ENCODE assay signal across 8 cellular contexts in the genomic region with DNA sequence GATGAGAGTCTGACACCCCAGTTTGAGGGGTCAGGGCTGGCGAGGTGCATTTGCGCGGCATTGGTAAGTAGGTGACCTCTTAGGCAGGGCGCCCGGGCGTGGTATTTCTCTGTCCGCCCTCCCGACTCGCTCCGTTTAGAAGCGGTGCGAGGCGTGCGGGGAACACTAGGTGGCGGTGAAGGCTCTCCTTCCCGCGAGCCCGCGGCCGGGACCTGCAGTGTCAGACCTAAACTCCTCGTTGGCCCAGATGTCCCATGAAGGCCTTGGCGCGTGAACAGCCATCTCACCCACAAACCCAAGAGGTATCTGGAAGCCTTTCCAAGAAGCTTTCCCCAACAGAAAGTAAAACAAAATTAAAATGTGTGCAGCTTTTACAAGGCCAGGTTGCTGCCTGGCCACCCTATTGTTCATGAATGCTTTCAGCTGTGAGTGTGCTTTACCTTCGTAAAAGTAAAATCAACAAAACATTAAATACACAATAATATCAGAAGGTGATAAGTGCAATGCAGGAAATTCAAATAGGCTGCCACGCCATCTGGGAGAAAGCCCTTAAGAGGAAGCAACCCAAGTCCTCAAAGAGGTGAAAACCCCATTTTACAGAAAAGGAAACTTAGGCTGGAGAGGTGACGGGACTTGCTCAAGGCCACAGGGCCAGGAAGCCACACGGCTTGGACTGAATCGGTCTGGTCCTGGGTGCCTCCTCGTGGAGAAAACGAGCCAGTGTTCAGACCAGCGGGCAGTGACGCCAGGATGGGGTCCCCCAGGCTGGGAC.
DNase-seq lines count a peak whose midpoint lies in the region; ATAC-seq and TF ChIP-seq lines count a peak whose summit lies in the region.

No MANE protein-coding gene starts in this region.

- H3K4me1 ChIP-seq in IMR-90 (ENCODE audit: control insufficient read depth, insufficient read depth, low read length) (peaks cover 9% of the 10 kb centered on the region), Peyer's patch (peaks cover 0 to 18% (median 4%) of the 10 kb centered on the region in 4 donors), fibroblast of lung (ENCODE audit: control insufficient read depth, extremely low read depth, insufficient read depth, low read length) (peaks cover 5% of the 10 kb centered on the region), neural progenitor cell (no peaks in the 10 kb centered on the region)

- CTCF ChIA-PET in Calu3 (lab: Charles Lee) (interaction anchor here (0.7 to 1.1 kb wide), 2 partner anchors 133 to 139 kb away, joined by 3 to 5 read pairs; no protein-coding TSS in a partner anchor), IMR-90 (lab: Yijun Ruan, JAX) (interaction anchor here (0.5 to 1.6 kb wide), 4 partner anchors 28 to 675 kb away, joined by 3 to 5 read pairs (median 4); no protein-coding TSS in a partner anchor)

- no peak overlapping the region for H3K27ac ChIP-seq in IMR-90 (ENCODE audit: insufficient read depth, low read length)
- no peak overlapping the region for H3K27ac ChIP-seq in Peyer's patch
- H3K27ac ChIP-seq in fibroblast of lung (ENCODE audit: insufficient read depth, low read length) = no peak overlapping the region
- no peak overlapping the region for H3K27ac ChIP-seq in neural progenitor cell

- peak overlapping the region; percentile 84 for H3K4me2 ChIP-seq in IMR-90 (ENCODE audit: low read depth, low read length)
- peak overlapping the region; percentile 87 for H3K4me2 ChIP-seq in fibroblast of lung (ENCODE audit: extremely low read depth, insufficient read depth, low read length)
- peak overlapping the region; percentile 53 for H3K4me2 ChIP-seq in neural progenitor cell

- DNase-seq in Calu3 = peak; percentile 88
- DNase-seq in IMR-90 = peak; percentile 62
- peak; percentile 65 to 88 (median 88) for DNase-seq in Peyer's patch
- DNase-seq in activated T-cell treated with anti-CD3 and anti-CD28 coated beads, Interleukin-2, amount 50 U/mL, for 72 hours = peak; percentile 80 to 81
- peak; percentile 58 to 71 for DNase-seq in fibroblast of lung (ENCODE audit: low read depth in 2 of 2)
- DNase-seq in neural progenitor cell (ENCODE audit: low spot score) = peak; percentile 92
- DNase-seq in stimulated activated naive CD8-positive, alpha-beta T cell treated with anti-CD3 and anti-CD28 coated beads, Interleukin-15, Interleukin-2, amounts not matched to agents 100 U/mL and 50 U/mL, for 24 hours = peak; percentile 84

- no peak overlapping the region for H2BK5ac ChIP-seq in IMR-90 (ENCODE audit: low read depth, low read length, poor library complexity, severe bottlenecking)

- peaks cover 11% of the 10 kb centered on the region for H3K9me1 ChIP-seq in IMR-90 (ENCODE audit: insufficient read depth, low read length)

- no peaks in the 10 kb centered on the region for H3F3A ChIP-seq in neural progenitor cell (ENCODE audit: low read depth)

- H2BK120ac ChIP-seq in IMR-90 (ENCODE audit: low read depth, low read length) = peak overlapping the region; percentile 54; the same call in 1 of the 2 replicates

- ATAC-seq in GM21423 (IDR thresholded peaks at IDR 0.05; ENCODE audit: unreplicated experiment) (peak; percentile 79), IMR-90 (ENCODE audit: low read depth) (peak; percentile 95)
- ATAC-seq in activated T-cell treated with anti-CD3 and anti-CD28 coated beads, Interleukin-2, amount 50 U/mL, for 72 hours (replicated peaks in 1 of 2) = peak; percentile 87 to 92
- ATAC-seq in stimulated activated naive CD8-positive, alpha-beta T cell treated with anti-CD3 and anti-CD28 coated beads, Interleukin-15, Interleukin-2, amounts not matched to agents 100 U/mL and 50 U/mL, for 24 hours = peak; percentile 87

- H3K9me3 Mint-ChIP-seq in Calu3 (ENCODE audit: low read depth, unreplicated experiment) (no peaks in the 10 kb centered on the region), neural progenitor cell (no peaks in the 10 kb centered on the region)
- no peaks in the 10 kb centered on the region for H3K9me3 Mint-ChIP-seq in activated T-cell treated with anti-CD3 and anti-CD28 coated beads, Interleukin-2, amount 50 U/mL, for 72 hours

- H3K9ac ChIP-seq in IMR-90 (ENCODE audit: low read depth, low read length) (peak overlapping the region; percentile 39; the same call in 1 of the 2 replicates), fibroblast of lung (ENCODE audit: insufficient read depth, low read length) (no peak overlapping the region), neural progenitor cell (no peak overlapping the region)

- H3K14ac ChIP-seq in IMR-90 (replicated peaks; ENCODE audit: low read depth, low read length) = no peak overlapping the region; the same call in 1 of the 2 replicates

- peak overlapping the region; percentile 14; the same call in 1 of the 2 replicates for H3K4me3 ChIP-seq in IMR-90 (ENCODE audit: insufficient read depth, low read depth, low read length)
- no peak overlapping the region for H3K4me3 ChIP-seq in Peyer's patch
- no peak overlapping the region for H3K4me3 ChIP-seq in fibroblast of lung (replicated peaks in 1 of 4; ENCODE audit: control extremely low read depth in 1 of 4, insufficient read depth in 1 of 4, low read depth in 3 of 4, low read length in 4 of 4)
- no peak overlapping the region for H3K4me3 ChIP-seq in neural progenitor cell

- H3K18ac ChIP-seq in IMR-90 (ENCODE audit: low read depth, low read length) = no peak overlapping the region

- H4K20me1 ChIP-seq in IMR-90 (ENCODE audit: insufficient read depth, low read length) (no peaks in the 10 kb centered on the region; the same call in 1 of the 2 replicates), fibroblast of lung (ENCODE audit: control insufficient read depth, extremely low read depth, insufficient read depth, low read length) (no peaks in the 10 kb centered on the region), neural progenitor cell (ENCODE audit: low read depth) (no peaks in the 10 kb centered on the region)

- BruUV-seq in Calu3 (replicated peaks; lab: Mats Ljungman, UMichigan) (no TSS peak), IMR-90 (replicated peaks; lab: Mats Ljungman, UMichigan) (no TSS peak)

- H3K27ac Mint-ChIP-seq in Calu3 (ENCODE audit: unreplicated experiment) (peak overlapping the region; percentile 10), neural progenitor cell (no peak overlapping the region)
- no peak overlapping the region for H3K27ac Mint-ChIP-seq in activated T-cell treated with anti-CD3 and anti-CD28 coated beads, Interleukin-2, amount 50 U/mL, for 72 hours

- H3K23ac ChIP-seq in IMR-90 (ENCODE audit: low read depth, low read length) = no peak overlapping the region

- peak; percentile 93 for TF ChIP-seq RAD21 in IMR-90 (IDR thresholded peaks at IDR 0.05; ENCODE audit: low read length)

- no peaks in the 10 kb centered on the region for H3K9me3 ChIP-seq in IMR-90 (ENCODE audit: control insufficient read depth, insufficient read depth, low read length)
- H3K9me3 ChIP-seq in Peyer's patch = no peaks in the 10 kb centered on the region
- H3K9me3 ChIP-seq in fibroblast of lung (ENCODE audit: control insufficient read depth, insufficient read depth, low read depth, low read length) = no peaks in the 10 kb centered on the region
- H3K9me3 ChIP-seq in neural progenitor cell (ENCODE audit: low read depth) = no peaks in the 10 kb centered on the region

- peak overlapping the region; percentile 53; the same call in 1 of the 2 replicates for H3K4ac ChIP-seq in IMR-90 (ENCODE audit: low read depth, low read length)

- peak overlapping the region; percentile 68; the same call in 1 of the 2 replicates for H2AK5ac ChIP-seq in IMR-90 (ENCODE audit: low read depth, low read length)

- no peak overlapping the region for H4K5ac ChIP-seq in IMR-90 (ENCODE audit: low read depth, low read length)

- 24% methylated on average over 26 of the region's 32 CpGs; no CpG with 5 or more reads in 1 of the 2 experiments for WGBS in IMR-90 (ENCODE audit: extremely low coverage in 2 of 2, insufficient read length in 1 of 2), 2 experiments

- 0 out of 4 replicates have a peak, but pooled peaks cover 0 to under 1% of the 10 kb centered on the region in 2 experiments for H3K79me1 ChIP-seq in IMR-90 (ENCODE audit: low read depth in 1 of 2, low read length in 2 of 2)

- H3K79me2 ChIP-seq in fibroblast of lung (ENCODE audit: control insufficient read depth, insufficient read depth, low read length) = no peaks in the 10 kb centered on the region
- no peaks in the 10 kb centered on the region for H3K79me2 ChIP-seq in neural progenitor cell (ENCODE audit: low read depth)

- dilution Hi-C loops in IMR-90 (cut with HindIII; ENCODE audit: low sequenced_read_pairs, unreplicated experiment) = no loop called here

- H2BK15ac ChIP-seq in IMR-90 (ENCODE audit: low read depth, low read length) = no peak overlapping the region

- H2BK20ac ChIP-seq in IMR-90 (ENCODE audit: low read depth, low read length) = peak overlapping the region; percentile 27; the same call in 1 of the 2 replicates

- H4K91ac ChIP-seq in IMR-90 (ENCODE audit: insufficient read depth, low read depth, low read length) = no peak overlapping the region

- H3K27me3 ChIP-seq in IMR-90 (ENCODE audit: control insufficient read depth, insufficient read depth, low read length) (no peaks in the 10 kb centered on the region; the same call in 1 of the 2 replicates), Peyer's patch (peaks cover 0 to 7% of the 10 kb centered on the region in 2 donors), fibroblast of lung (ENCODE audit: control insufficient read depth, insufficient read depth, low read length) (peaks cover 4% of the 10 kb centered on the region), neural progenitor cell (peaks cover 24% of the 10 kb centered on the region)

- H2AK9ac ChIP-seq in IMR-90 (replicated peaks; ENCODE audit: low read depth, low read length, poor library complexity) = no peak overlapping the region

- peaks cover 19% of the 10 kb centered on the region for H3K4me1 Mint-ChIP-seq in Calu3 (ENCODE audit: low read depth, unreplicated experiment)
- H3K4me1 Mint-ChIP-seq in activated T-cell treated with anti-CD3 and anti-CD28 coated beads, Interleukin-2, amount 50 U/mL, for 72 hours (ENCODE audit: low read depth) = peaks cover 16% of the 10 kb centered on the region
- H3K4me1 Mint-ChIP-seq in neural progenitor cell = peaks cover 12% of the 10 kb centered on the region

- H3K56ac ChIP-seq in IMR-90 (ENCODE audit: extremely low read depth, insufficient read depth, low read length) = no peak overlapping the region

- H3K36me3 Mint-ChIP-seq in Calu3 (ENCODE audit: insufficient read depth, unreplicated experiment) = peaks cover 12% of the 10 kb centered on the region
- H3K36me3 Mint-ChIP-seq in activated T-cell treated with anti-CD3 and anti-CD28 coated beads, Interleukin-2, amount 50 U/mL, for 72 hours (ENCODE audit: insufficient read depth in 2 of 2) = peaks cover 0 to 2% of the 10 kb centered on the region in 2 donors
- no peaks in the 10 kb centered on the region for H3K36me3 Mint-ChIP-seq in neural progenitor cell

- peak overlapping the region; percentile 39 for H3K4me3 Mint-ChIP-seq in Calu3 (ENCODE audit: low read depth, unreplicated experiment)
- H3K4me3 Mint-ChIP-seq in activated T-cell treated with anti-CD3 and anti-CD28 coated beads, Interleukin-2, amount 50 U/mL, for 72 hours = peak overlapping the region; percentile 25 to 29
- no peak overlapping the region for H3K4me3 Mint-ChIP-seq in neural progenitor cell

- in situ Hi-C loops in IMR-90 (cut with MboI; ENCODE audit: low sequenced_read_pairs) = loop anchor here (10.0 kb wide), 1 partner anchor 674 kb away; no protein-coding TSS in a partner anchor

- H2AFZ ChIP-seq in IMR-90 (replicated peaks; ENCODE audit: low read length, poor library complexity) (peak overlapping the region; percentile 86), fibroblast of lung (ENCODE audit: low read length) (no peak overlapping the region), neural progenitor cell (replicated peaks) (peak overlapping the region; percentile 18)

- no peaks in the 10 kb centered on the region for H3K36me3 ChIP-seq in IMR-90 (ENCODE audit: control insufficient read depth, insufficient read depth, low read length)
- no peaks in the 10 kb centered on the region for H3K36me3 ChIP-seq in Peyer's patch
- no peaks in the 10 kb centered on the region for H3K36me3 ChIP-seq in fibroblast of lung (ENCODE audit: control insufficient read depth, insufficient read depth, low read length)
- H3K36me3 ChIP-seq in neural progenitor cell = no peaks in the 10 kb centered on the region

- intact Hi-C loops in Calu3 (cut with micrococcal nuclease; ENCODE audit: unreplicated experiment) = loop anchor here (1.0 to 10.0 kb wide), 4 partner anchors 94 to 675 kb away; no protein-coding TSS in a partner anchor
- intact Hi-C loops in IMR-90 (cut with micrococcal nuclease) = loop anchor here (1.0 kb wide), 2 partner anchors 139 to 675 kb away; no protein-coding TSS in a partner anchor

- POLR2A ChIA-PET in IMR-90 (lab: Charles Lee; ENCODE audit: unreplicated experiment) = no interaction called here

- TF ChIP-seq CTCF in Calu3 (IDR thresholded peaks at IDR 0.05; ENCODE audit: unreplicated experiment) (peak; percentile 87), IMR-90 (conservative IDR thresholded peaks at IDR 0.05; ENCODE audit: low read depth, low read length) (peak; percentile 92), Peyer's patch (IDR thresholded peaks at IDR 0.05) (peak; percentile 28 to 87 (median 82)), fibroblast of lung (conservative IDR thresholded peaks at IDR 0.05 in 1 of 2, IDR thresholded peaks at IDR 0.05 in 1 of 2; ENCODE audit: low read depth in 1 of 2, low read length in 2 of 2) (peak; percentile 78 to 90), neural progenitor cell (IDR thresholded peaks at IDR 0.05) (peak; percentile 87)

- 0 out of 4 replicates have a peak overlapping the region, but pooled peaks of 1 of the 2 experiments have one; percentile 3 for H4K8ac ChIP-seq in IMR-90 (ENCODE audit: low read depth in 2 of 2, low read length in 2 of 2)

- H3K27me3 Mint-ChIP-seq in Calu3 (ENCODE audit: unreplicated experiment) (peaks cover 23% of the 10 kb centered on the region), neural progenitor cell (ENCODE audit: insufficient read depth, low read depth) (peaks cover 7% of the 10 kb centered on the region)
- peaks cover 59% of the 10 kb centered on the region for H3K27me3 Mint-ChIP-seq in activated T-cell treated with anti-CD3 and anti-CD28 coated beads, Interleukin-2, amount 50 U/mL, for 72 hours (ENCODE audit: low read depth)

- no peak for TF ChIP-seq POLR2A in IMR-90 (IDR thresholded peaks at IDR 0.05; ENCODE audit: low read depth, low read length)
- no peak for TF ChIP-seq POLR2A in Peyer's patch (IDR thresholded peaks at IDR 0.05)
